In the genomic region with DNA sequence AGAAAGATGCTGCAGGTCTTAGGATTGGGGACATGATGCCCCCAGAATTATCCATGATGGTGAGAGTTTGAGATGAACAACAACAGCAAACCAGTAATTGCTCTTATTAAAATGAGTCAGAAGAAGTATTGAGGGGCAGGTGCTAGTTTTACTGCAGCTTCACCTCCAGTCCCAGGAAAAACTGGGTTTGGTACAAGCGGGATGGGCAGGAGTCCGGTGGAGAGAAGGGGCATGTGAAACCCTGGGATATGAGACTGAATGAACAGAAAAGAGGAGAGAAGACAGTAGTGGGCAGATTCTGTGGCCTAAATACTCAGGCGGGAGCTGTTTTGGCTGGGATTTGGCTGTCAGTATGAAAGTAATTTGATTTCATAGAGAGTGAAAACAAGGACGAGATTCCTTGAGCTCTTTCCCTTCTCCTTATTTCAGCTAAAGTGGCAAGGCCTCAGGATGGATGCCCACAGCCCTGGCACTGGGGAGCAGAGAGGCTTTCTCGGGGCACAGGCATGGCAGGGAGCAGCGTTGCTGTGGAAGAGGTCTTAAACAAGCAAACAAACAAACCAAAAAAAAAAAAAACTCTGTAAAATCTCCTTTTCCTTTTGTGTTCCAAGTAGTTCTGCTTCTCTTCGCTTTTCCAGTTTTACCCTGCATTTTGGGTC, we compare ENCODE assay signal across 10 cellular contexts. TPM values are rescaled to one million over a fixed set of nuclear protein-coding genes. Genes with fewer than 3 reads are reported as not detected.
DNase-seq lines count a peak whose midpoint lies in the region; ATAC-seq and TF ChIP-seq lines count a peak whose summit lies in the region.
"Had no signal": no experiment of that assay in that cellular context is flagged by ENCODE, and none has a peak within 500 bp of the region (broad histone marks: within the 10 kb centered on the region; RNA-seq: fewer than 3 reads in every experiment).

No MANE protein-coding gene starts in this region.

- H3K9me3 ChIP-seq in thoracic aorta: no peaks in the 10 kb centered on the region

- H3K36me3 Mint-ChIP-seq in brain: peaks cover 32% of the 10 kb centered on the region

- H3K4me3 ChIP-seq in LNCaP clone FGC (ENCODE audit: low read depth, low read length) (peak overlapping the region; percentile 60), lower leg skin (ENCODE audit: low read depth, poor library complexity, severe bottlenecking) (peak overlapping the region; percentile 17), thoracic aorta (peak overlapping the region; percentile 75)

- H3K9me3 Mint-ChIP-seq in brain: peaks cover 0 to 11% (median 4%) of the 10 kb centered on the region in 5 experiments

- H3K27me3 Mint-ChIP-seq in brain: peaks cover 100% of the 10 kb centered on the region

- no peak for TF ChIP-seq POLR2A in lower leg skin (IDR thresholded peaks at IDR 0.05)

- ATAC-seq in thoracic aorta (ENCODE audit: insufficient number of reproducible peaks, low FRiP score, low read depth) (no peak), HG02938 (IDR thresholded peaks at IDR 0.05; ENCODE audit: unreplicated experiment) (no peak)

- no peak for DNase-seq in LNCaP clone FGC (ENCODE audit: low read depth)
- DNase-seq in lower leg skin (ENCODE audit: low spot score in 2 of 2): no peak
- no peak for DNase-seq in thoracic aorta (ENCODE audit: low spot score)
- no peak for DNase-seq in NCI-H146 (lab: John Stamatoyannopoulos, UW)
- DNase-seq in GM13977 (ENCODE audit: low spot score): no peak
- DNase-seq: activated CD4-positive, alpha-beta T cell treated with anti-CD3 and anti-CD28 coated beads for 1 hour; brain microvascular endothelial cell; NCI-H524 treated with DMSO at 0.1 percent for 48 hours had no signal

- peak overlapping the region; percentile 68 to 95 (median 89) for H3K4me3 Mint-ChIP-seq in brain

- peaks cover 47 to 83% of the 10 kb centered on the region in 2 donors for H3K4me1 ChIP-seq in thoracic aorta (ENCODE audit: control insufficient read depth in 1 of 2, low read depth in 2 of 2)

- peak overlapping the region; percentile 9 to 98 (median 96) for H3K27ac Mint-ChIP-seq in brain

- TF ChIP-seq CTCF in LNCaP clone FGC (IDR thresholded peaks at IDR 0.05; ENCODE audit: control insufficient read depth, extremely low read depth, insufficient read depth): no peak
- TF ChIP-seq CTCF in brain (conservative IDR thresholded peaks at IDR 0.05): no peak
- TF ChIP-seq CTCF in lower leg skin (IDR thresholded peaks at IDR 0.05): no peak
- TF ChIP-seq CTCF in thoracic aorta (IDR thresholded peaks at IDR 0.05): no peak
- TF ChIP-seq CTCF in GM13977 (IDR thresholded peaks at IDR 0.05; ENCODE audit: extremely low read depth, insufficient read depth, missing control alignments): no peak

- peaks cover 63% of the 10 kb centered on the region for H3K4me1 Mint-ChIP-seq in brain

- intact Hi-C loops in lower leg skin (cut with DNase I; ENCODE audit: low total_unique reads): no loop called here

- no peaks in the 10 kb centered on the region for H3K27me3 ChIP-seq in thoracic aorta (replicated peaks; ENCODE audit: insufficient read depth)
- H3K27me3 ChIP-seq: brain microvascular endothelial cell had no signal

- in situ Hi-C loops in GM13977 (cut with MboI; ENCODE audit: low pct_unique_long_range_greater_than_20kb, low sequenced_read_pairs, unreplicated experiment): no loop called here

- peak overlapping the region; percentile 98 to 99 for H3K27ac ChIP-seq in thoracic aorta
- H3K27ac ChIP-seq: brain microvascular endothelial cell had no signal

- no peaks in the 10 kb centered on the region for H3K36me3 ChIP-seq in thoracic aorta
- H3K36me3 ChIP-seq: brain microvascular endothelial cell had no signal

- WGBS in lower leg skin, 2 donors: 21 to 28% methylated on average over 7 of the region's 7 CpGs

RNA-seq across cellular contexts. Expression of gene NFIX, which starts 30.7 kb away (rescaled TPM):
- polyA plus RNA-seq in brain (ENCODE audit: insufficient read depth, low read depth, low replicate concordance): 239 TPM
- total RNA-seq in lower leg skin (100 to 1,000 TPM; 119 to 177 (median 136) TPM), thoracic aorta (100 to 1,000 TPM; 126 to 145 TPM)

RNA-seq across cellular contexts. Expression of gene DAND5, which starts 56.6 kb away (rescaled TPM):
- polyA plus RNA-seq in brain (ENCODE audit: insufficient read depth, low read depth, low replicate concordance): 0.56 TPM
- under 1 TPM in 1 of 4 donors, not detected in 3; 0.32 TPM for total RNA-seq in lower leg skin
- total RNA-seq in thoracic aorta: not detected

Comparison
In these comparisons a context has a peak if more than half of its experiments do, and no peak if none do; other contexts are left out.
1. H3K4me3 ChIP-seq: peak in every context shown above with its lines; median percentile 75 in thoracic aorta; 60 in LNCaP clone FGC; 17 in lower leg skin.